Comparison of ENCODE assay signal across 21 cellular contexts in genomic region chr9:90789862-90790261, GRCh38. TPM values are rescaled to one million over a fixed set of nuclear protein-coding genes. Genes with fewer than 3 reads are reported as not detected.
DNase-seq lines count a peak whose midpoint lies in the region; ATAC-seq and TF ChIP-seq lines count a peak whose summit lies in the region.
"Had no signal": no experiment of that assay in that cellular context is flagged by ENCODE, and none has a peak within 500 bp of the region (broad histone marks: within the 10 kb centered on the region; RNA-seq: fewer than 3 reads in every experiment).

No MANE protein-coding gene starts in this region.

- DNase-seq in ELF-1 (ENCODE audit: low read depth, low spot score) (peak; percentile 77), memory B cell (ENCODE audit: low spot score in 2 of 2) (no peak), retina (peak; percentile 44), chondrocyte (ENCODE audit: low spot score) (no peak), NCI-H1092 treated with DMSO at 0.1 percent for 48 hours (lab: John Stamatoyannopoulos, UW) (no peak)
- DNase-seq in activated naive CD4-positive, alpha-beta T cell treated with anti-CD3 and anti-CD28 coated beads for 36 hours, result no peak
- DNase-seq: 8988T; AML-193; Calu3; CD8-positive, alpha-beta memory T cell; GF-D8; HCEC 1CT; KG1; NCI-H1092; NCI-H1436 treated with DMSO at 0.1 percent for 48 hours; NCI-H1930; NCI-H510A; Peyer's patch had no signal

- H3K4me3 Mint-ChIP-seq in memory B cell (peak overlapping the region; percentile 33), chondrocyte (ENCODE audit: unreplicated experiment) (no peak overlapping the region)
- no peak overlapping the region for H3K4me3 Mint-ChIP-seq in activated naive CD4-positive, alpha-beta T cell treated with anti-CD3 and anti-CD28 coated beads for 36 hours
- H3K4me3 Mint-ChIP-seq: CD8-positive, alpha-beta memory T cell; GM23338 had no signal

- no peak overlapping the region for H2AFZ ChIP-seq in OCI-LY3 (ENCODE audit: low read depth, low read length)
- H2AFZ ChIP-seq: GM23338 had no signal

- H3K27ac Mint-ChIP-seq in memory B cell (peak overlapping the region; percentile 32), chondrocyte (ENCODE audit: unreplicated experiment) (no peak overlapping the region)
- no peak overlapping the region for H3K27ac Mint-ChIP-seq in activated naive CD4-positive, alpha-beta T cell treated with anti-CD3 and anti-CD28 coated beads for 36 hours
- H3K27ac Mint-ChIP-seq: CD8-positive, alpha-beta memory T cell; GM23338 had no signal

- peaks cover 21% of the 10 kb centered on the region for H3K9me3 ChIP-seq in OCI-LY3 (ENCODE audit: insufficient read depth, low read length)
- H3K9me3 ChIP-seq: Peyer's patch had no signal

- CTCF ChIA-PET in activated naive CD4-positive, alpha-beta T cell treated with anti-CD3 and anti-CD28 coated beads for 36 hours (lab: Charles Lee), result interaction anchor here (0.7 kb wide), 1 partner anchor 168 kb away, joined by 4 read pairs; no protein-coding TSS in a partner anchor

- peaks cover 8% of the 10 kb centered on the region for H3K79me2 ChIP-seq in OCI-LY3 (ENCODE audit: low read length)

- H3K27ac ChIP-seq in OCI-LY3 (ENCODE audit: low read length), result peak overlapping the region; percentile 100
- H3K27ac ChIP-seq: C4-2B, Peyer's patch had no signal

- no peak for ATAC-seq in memory B cell (ENCODE audit: low read depth)
- ATAC-seq: GM23338 had no signal

- H3K27me3 Mint-ChIP-seq in memory B cell, result no peaks in the 10 kb centered on the region
- H3K27me3 Mint-ChIP-seq in chondrocyte (ENCODE audit: low read depth), result peaks cover 5% of the 10 kb centered on the region
- H3K27me3 Mint-ChIP-seq in activated naive CD4-positive, alpha-beta T cell treated with anti-CD3 and anti-CD28 coated beads for 36 hours (ENCODE audit: low read depth), result peaks cover 21% of the 10 kb centered on the region

- peak overlapping the region; percentile 57 for H3K4me3 ChIP-seq in OCI-LY3 (ENCODE audit: low read length)
- H3K4me3 ChIP-seq: GM23338, Peyer's patch had no signal

- H3K4me1 Mint-ChIP-seq in memory B cell (peaks cover 30% of the 10 kb centered on the region), chondrocyte (ENCODE audit: low read depth) (peaks cover 4% of the 10 kb centered on the region)
- peaks cover 11% of the 10 kb centered on the region for H3K4me1 Mint-ChIP-seq in activated naive CD4-positive, alpha-beta T cell treated with anti-CD3 and anti-CD28 coated beads for 36 hours (ENCODE audit: low read depth)
- H3K4me1 Mint-ChIP-seq: CD8-positive, alpha-beta memory T cell had no signal

- peak overlapping the region; percentile 97 for H3K9ac ChIP-seq in OCI-LY3 (ENCODE audit: low read length)

- peak overlapping the region; percentile 92 for H3K4me2 ChIP-seq in OCI-LY3 (ENCODE audit: low read length)
- H3K4me2 ChIP-seq: GM23338 had no signal

- intact Hi-C loops in activated naive CD4-positive, alpha-beta T cell treated with anti-CD3 and anti-CD28 coated beads for 36 hours (cut with micrococcal nuclease), result no loop called here

- H3K36me3 Mint-ChIP-seq in memory B cell (no peaks in the 10 kb centered on the region), chondrocyte (ENCODE audit: low read depth) (no peaks in the 10 kb centered on the region)
- no peaks in the 10 kb centered on the region for H3K36me3 Mint-ChIP-seq in activated naive CD4-positive, alpha-beta T cell treated with anti-CD3 and anti-CD28 coated beads for 36 hours (ENCODE audit: low read depth)

- H4K20me1 ChIP-seq in OCI-LY3 (ENCODE audit: insufficient read depth, low read length), result no peaks in the 10 kb centered on the region

- H3K9me3 Mint-ChIP-seq in memory B cell (peaks cover 6% of the 10 kb centered on the region), chondrocyte (ENCODE audit: low read depth) (peaks cover 3% of the 10 kb centered on the region)
- peaks cover 3% of the 10 kb centered on the region for H3K9me3 Mint-ChIP-seq in activated naive CD4-positive, alpha-beta T cell treated with anti-CD3 and anti-CD28 coated beads for 36 hours

- TF ChIP-seq CTCF in OCI-LY3 (IDR thresholded peaks at IDR 0.05; ENCODE audit: low read depth, low read length) (no peak), chondrocyte (IDR thresholded peaks at IDR 0.05) (no peak)

- peaks cover 76% of the 10 kb centered on the region for H3K4me1 ChIP-seq in OCI-LY3 (ENCODE audit: low read length)

- H3K27me3 ChIP-seq in OCI-LY3 (ENCODE audit: low read depth, low read length), result no peaks in the 10 kb centered on the region
- H3K27me3 ChIP-seq: Peyer's patch had no signal

- peaks cover 13% of the 10 kb centered on the region for H3K36me3 ChIP-seq in OCI-LY3 (replicated peaks; ENCODE audit: low read depth, low read length)
- H3K36me3 ChIP-seq: Peyer's patch had no signal

RNA-seq across cellular contexts. Expression of gene SYK, which starts 11.8 kb away (rescaled TPM):
- 0.22 to 0.55 TPM in 2 of 3 replicates, not detected in the other for total RNA-seq in chondrocyte
- total RNA-seq in activated naive CD4-positive, alpha-beta T cell treated with anti-CD3 and anti-CD28 coated beads for 36 hours, result under 1 TPM; 0.07 to 0.19 TPM

Comparison
In these comparisons a context has a peak if more than half of its experiments do, and no peak if none do; other contexts are left out.
1. DNase-seq: peak in ELF-1 (single experiment) and retina (single experiment); none in memory B cell (0 of 2), chondrocyte (single experiment), activated naive CD4-positive, alpha-beta T cell treated with anti-CD3 and anti-CD28 coated beads for 36 hours (single experiment) and NCI-H1092 treated with DMSO at 0.1 percent for 48 hours (single experiment).